In the genomic region with DNA sequence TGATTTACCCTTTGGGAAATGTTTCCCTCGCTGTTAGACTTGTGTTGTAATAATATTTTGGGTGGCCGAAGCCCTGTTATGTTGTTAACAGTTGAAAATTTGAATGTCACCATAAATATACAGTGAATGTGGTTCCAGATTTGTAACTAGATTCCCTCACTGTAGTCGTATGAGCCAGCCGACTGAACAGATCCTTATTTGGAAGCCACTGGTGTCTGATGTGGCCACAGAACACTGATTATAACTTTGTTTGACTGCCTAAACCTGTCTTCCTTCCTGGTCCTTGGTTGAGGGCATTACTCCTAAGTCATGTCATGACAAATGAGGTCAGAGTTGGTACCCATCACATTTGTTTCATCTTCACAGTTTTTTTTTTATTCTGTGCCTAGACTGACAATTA, we compare ENCODE assay signal across 15 cellular contexts. TPM values are rescaled to one million over a fixed set of nuclear protein-coding genes. Genes with fewer than 3 reads are reported as not detected.
A peak's percentile ranks its signal among the peaks of the same experiment; 100 is the strongest.
DNase-seq lines count a peak whose midpoint lies in the region; ATAC-seq and TF ChIP-seq lines count a peak whose summit lies in the region.
"Had no signal": no experiment of that assay in that cellular context is flagged by ENCODE, and none has a peak within 500 bp of the region (broad histone marks: within the 10 kb centered on the region; RNA-seq: fewer than 3 reads in every experiment).

No MANE protein-coding gene starts in this region.

- no peaks in the 10 kb centered on the region for H3K79me2 ChIP-seq in DND-41 (ENCODE audit: insufficient read depth, low read length)

- peaks cover 3% of the 10 kb centered on the region for H3K27me3 ChIP-seq in DND-41 (ENCODE audit: insufficient read depth, low read length, poor library complexity)
- H3K27me3 ChIP-seq in colonic mucosa = no peaks in the 10 kb centered on the region
- H3K27me3 ChIP-seq: upper lobe of left lung had no signal

- peak overlapping the region; percentile 12 for H3K27ac Mint-ChIP-seq in progenitor cell of endocrine pancreas

- H3K9me3 ChIP-seq in DND-41 (ENCODE audit: insufficient read depth, low read length, severe bottlenecking) (no peaks in the 10 kb centered on the region), colonic mucosa (no peaks in the 10 kb centered on the region)
- H3K9me3 ChIP-seq: upper lobe of left lung had no signal

- no peak overlapping the region for H3K4me3 Mint-ChIP-seq in progenitor cell of endocrine pancreas (ENCODE audit: low read depth)

- DNase-seq in DND-41 = no peak
- peak; percentile 61 for DNase-seq in LNCaP clone FGC (ENCODE audit: low read depth)
- DNase-seq in progenitor cell of endocrine pancreas (ENCODE audit: low spot score, unreplicated experiment) = no peak
- no peak for DNase-seq in T-helper 9 cell
- DNase-seq in colonic mucosa = no peak
- DNase-seq in stimulated activated naive CD8-positive, alpha-beta T cell treated with anti-CD3 and anti-CD28 coated beads, Interleukin-15, Interleukin-2, amounts not matched to agents 100 U/mL and 50 U/mL, for 24 hours = no peak
- DNase-seq in Ammon's horn (ENCODE audit: low spot score) = no peak
- DNase-seq: activated CD8-positive, alpha-beta memory T cell treated with anti-CD3 and anti-CD28 coated beads, Interleukin-2, amount 50 U/mL, for 4 hours; activated naive CD4-positive, alpha-beta T cell treated with anti-CD3 and anti-CD28 coated beads, Interleukin-2, amount 50 U/mL, for 16 hours; MV-4-11; SHP77 treated with DMSO at 0.1 percent for 48 hours; stimulated activated CD4-positive, alpha-beta T cell treated with anti-CD3 and anti-CD28 coated beads, Interleukin-2, amount 100 ng/mL, for 24 hours; upper lobe of left lung had no signal

- intact Hi-C loops in colonic mucosa (cut with DNase I) = no loop called here

- H4K20me1 ChIP-seq in DND-41 (ENCODE audit: insufficient read depth, low read length) = no peaks in the 10 kb centered on the region

- H3K27me3 Mint-ChIP-seq in progenitor cell of endocrine pancreas = no peaks in the 10 kb centered on the region

- ATAC-seq in DND-41 (ENCODE audit: insufficient read depth, low read depth) (peak; percentile 31; the same call in 1 of the 3 replicates), esophagus mucosa (peak; percentile 84)
- no peak for ATAC-seq in stimulated activated naive CD8-positive, alpha-beta T cell treated with anti-CD3 and anti-CD28 coated beads, Interleukin-15, Interleukin-2, amounts not matched to agents 100 U/mL and 50 U/mL, for 24 hours

- no peaks in the 10 kb centered on the region for H3K4me1 ChIP-seq in DND-41 (ENCODE audit: insufficient read depth, low read length)
- H3K4me1 ChIP-seq in colonic mucosa = peaks cover 9% of the 10 kb centered on the region

- H3K4me2 ChIP-seq in DND-41 (ENCODE audit: insufficient read depth, low read length) = no peak overlapping the region

- H3K4me3 ChIP-seq in DND-41 (ENCODE audit: low read depth in 1 of 2, low read length in 2 of 2) = no peak overlapping the region
- H3K4me3 ChIP-seq in LNCaP clone FGC (ENCODE audit: low read depth, low read length) = no peak overlapping the region
- no peak overlapping the region for H3K4me3 ChIP-seq in colonic mucosa
- H3K4me3 ChIP-seq: upper lobe of left lung had no signal

- no peak for TF ChIP-seq CTCF in DND-41 (IDR thresholded peaks at IDR 0.05; ENCODE audit: borderline replicate concordance, extremely low read depth, low read length, poor library complexity, severe bottlenecking)
- TF ChIP-seq CTCF in LNCaP clone FGC (IDR thresholded peaks at IDR 0.05; ENCODE audit: control insufficient read depth, extremely low read depth, insufficient read depth) = no peak
- TF ChIP-seq CTCF in progenitor cell of endocrine pancreas (IDR thresholded peaks at IDR 0.05; ENCODE audit: unreplicated experiment) = no peak
- TF ChIP-seq CTCF in colonic mucosa (IDR thresholded peaks at IDR 0.05) = no peak

- no peak overlapping the region for H3K9ac ChIP-seq in DND-41 (ENCODE audit: low read depth, low read length)
- no peak overlapping the region for H3K9ac ChIP-seq in colonic mucosa (ENCODE audit: low read depth in 2 of 2, low read length in 2 of 2)

- no peaks in the 10 kb centered on the region for H3K9me3 Mint-ChIP-seq in progenitor cell of endocrine pancreas (ENCODE audit: low read depth)

- no peaks in the 10 kb centered on the region for H3K36me3 ChIP-seq in DND-41 (ENCODE audit: insufficient read depth, low read length)
- H3K36me3 ChIP-seq in colonic mucosa = no peaks in the 10 kb centered on the region
- H3K36me3 ChIP-seq: upper lobe of left lung had no signal

- H2AFZ ChIP-seq in DND-41 (ENCODE audit: low read depth, low read length) = no peak overlapping the region

- H3K4me1 Mint-ChIP-seq in progenitor cell of endocrine pancreas (ENCODE audit: low read depth) = peaks cover 55% of the 10 kb centered on the region

- H3K27ac ChIP-seq in DND-41 (ENCODE audit: low read length) (no peak overlapping the region), colonic mucosa (no peak overlapping the region)
- H3K27ac ChIP-seq: upper lobe of left lung had no signal

- H3K36me3 Mint-ChIP-seq in progenitor cell of endocrine pancreas (ENCODE audit: insufficient read depth) = peaks cover 2% of the 10 kb centered on the region

RNA-seq across cellular contexts. Expression of gene YAP1, which starts 45.4 kb away (rescaled TPM):
- total RNA-seq in esophagus mucosa = 95.2 TPM
- 199 and 204 TPM in 2 replicates for total RNA-seq in progenitor cell of endocrine pancreas
- total RNA-seq in colonic mucosa = 10 to 100 TPM; 43.9 to 71.7 TPM
- total RNA-seq: T-helper 2 cell treated with Interferon-gamma antibody and Interleukin-4, amounts not matched to agents 100 ng/mL and 5 ng/mL, for 36 hours had no signal
